Comparison of ENCODE assay signal across 8 cellular contexts in the genomic region with DNA sequence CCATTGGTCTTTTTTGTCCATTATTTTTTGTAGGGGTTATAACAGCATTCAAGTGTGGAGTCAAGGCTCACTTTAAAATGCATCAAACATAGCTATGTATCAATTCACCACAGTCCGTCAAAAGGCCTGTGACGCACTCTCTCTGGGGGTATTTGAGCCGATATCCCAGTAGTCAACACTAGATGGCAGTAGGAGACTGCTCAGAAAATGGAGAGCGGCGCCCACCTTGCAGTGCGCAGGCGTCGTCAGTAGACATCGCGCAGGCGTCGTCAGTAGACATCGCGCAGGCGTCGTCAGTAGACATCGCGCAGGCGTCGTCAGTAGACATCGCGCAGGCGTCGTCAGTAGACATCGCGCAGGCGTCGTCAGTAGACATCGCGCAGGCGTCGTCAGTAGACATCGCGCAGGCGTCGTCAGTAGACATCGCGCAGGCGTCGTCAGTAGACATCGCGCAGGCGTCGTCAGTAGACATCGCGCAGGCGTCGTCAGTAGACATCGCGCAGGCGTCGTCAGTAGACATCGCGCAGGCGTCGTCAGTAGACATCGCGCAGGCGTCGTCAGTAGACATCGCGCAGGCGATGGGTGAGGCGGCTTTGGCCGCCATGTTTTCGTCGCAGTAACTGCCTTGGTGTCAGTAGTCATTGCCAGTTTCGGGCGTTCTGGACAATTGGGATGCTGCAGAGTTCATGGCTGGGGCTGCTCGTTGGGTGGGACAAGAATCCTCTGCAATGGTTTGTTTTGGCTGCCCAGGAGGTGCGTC. TPM values are rescaled to one million over a fixed set of nuclear protein-coding genes. Genes with fewer than 3 reads are reported as not detected.
A peak's percentile ranks its signal among the peaks of the same experiment; 100 is the strongest.
DNase-seq lines count a peak whose midpoint lies in the region; ATAC-seq and TF ChIP-seq lines count a peak whose summit lies in the region.
"Not testable (repeated sequence)": the region's sequence is repeated elsewhere in the genome, so short reads cannot be mapped to it uniquely, and the experiment has no call there.

No MANE protein-coding gene starts in this region.

- not testable (repeated sequence) for H3K9me3 Mint-ChIP-seq in activated CD4-positive, alpha-beta T cell treated with anti-CD3 and anti-CD28 coated beads, Interleukin-2, amount 10 ng/mL, durations not matched to agents 7 days and 5 days; nephron

- not testable (repeated sequence) for TF ChIP-seq EP300 in stomach (IDR thresholded peaks at IDR 0.05)

- H3K9me3 ChIP-seq in HCT116 (ENCODE audit: control insufficient read depth in 1 of 2, insufficient read depth in 1 of 2, low read depth in 1 of 2, low read length in 2 of 2); right cardiac atrium (ENCODE audit: control insufficient read depth, low read length); stomach: not testable (repeated sequence)

- DNase-seq in CD1c-positive myeloid dendritic cell (ENCODE audit: extremely low spot score) (peak; percentile 57), NCI-H526 treated with DMSO at 0.1 percent for 48 hours (lab: John Stamatoyannopoulos, UW) (peak; percentile 25), choroid plexus epithelial cell (ENCODE audit: low read depth) (peak; percentile 79), right cardiac atrium (peak in 1 of 3 donors; percentile 25)
- DNase-seq in HCT116 (ENCODE audit: low read depth, low spot score); stomach: not testable (repeated sequence)
- DNase-seq in activated CD4-positive, alpha-beta T cell treated with anti-CD3 and anti-CD28 coated beads, Interleukin-2, amount 10 ng/mL, durations not matched to agents 7 days and 5 days, result peak; percentile 9

- intact Hi-C loops in HCT116 (cut with micrococcal nuclease), result loop anchor here (1.0 kb wide), 2 partner anchors 111 to 187 kb away; no protein-coding TSS in a partner anchor
- intact Hi-C loops in right cardiac atrium (cut with DNase I), result loop anchor here in 3 of 4 donors (2.0 to 5.0 kb wide), 3 partner anchors 51 to 184 kb away; no protein-coding TSS in a partner anchor
- intact Hi-C loops in stomach (cut with DNase I; ENCODE audit: low total_unique reads), result not testable (repeated sequence)

- H3K4me1 Mint-ChIP-seq in activated CD4-positive, alpha-beta T cell treated with anti-CD3 and anti-CD28 coated beads, Interleukin-2, amount 10 ng/mL, durations not matched to agents 7 days and 5 days; nephron: not testable (repeated sequence)

- H3K27ac ChIP-seq in HCT116 (ENCODE audit: low read depth, low read length); right cardiac atrium (ENCODE audit: low read length); stomach: not testable (repeated sequence)

- not testable (repeated sequence) for H3K4me3 Mint-ChIP-seq in activated CD4-positive, alpha-beta T cell treated with anti-CD3 and anti-CD28 coated beads, Interleukin-2, amount 10 ng/mL, durations not matched to agents 7 days and 5 days; nephron

- peaks cover 56% of the 10 kb centered on the region for H3K27me3 ChIP-seq in HCT116 (ENCODE audit: insufficient read depth, low read length)
- not testable (repeated sequence) for H3K27me3 ChIP-seq in right cardiac atrium (ENCODE audit: control insufficient read depth, insufficient read depth)
- H3K27me3 ChIP-seq in stomach, result peaks cover 8 to 81% (median 49%) of the 10 kb centered on the region in 3 donors

- H3K9me2 ChIP-seq in HCT116 (ENCODE audit: insufficient read depth), result not testable (repeated sequence)

- not testable (repeated sequence) for H3K4me2 ChIP-seq in HCT116 (ENCODE audit: low read length)

- not testable (repeated sequence) for H3K36me3 ChIP-seq in HCT116 (ENCODE audit: control insufficient read depth in 1 of 2, insufficient read depth in 2 of 2, low read length in 2 of 2); stomach

- H3K4me1 ChIP-seq in HCT116 (ENCODE audit: control insufficient read depth in 1 of 2, insufficient read depth in 2 of 2, low read length in 2 of 2) (peaks cover 8 to 15% of the 10 kb centered on the region in 2 experiments; a peak in 2 of 4 replicates), stomach (peaks cover 6 to 11% (median 9%) of the 10 kb centered on the region in 4 donors)
- H3K4me1 ChIP-seq in right cardiac atrium (ENCODE audit: control insufficient read depth, insufficient read depth, low read length), result not testable (repeated sequence)

- not testable (repeated sequence) for H3K79me2 ChIP-seq in HCT116 (ENCODE audit: insufficient read depth, low read length)

- RAD21 ChIA-PET in HCT116 (lab: Charles Lee; ENCODE audit: low non-redundant PET in 1 of 2, low total read pairs in 2 of 2, uncharacterized antibody in 2 of 2, unreplicated experiment in 2 of 2), result interaction anchor here (0.6 to 2.0 kb wide), 15 partner anchors 50 to 305 kb away, joined by 3 to 14 read pairs (median 3); no protein-coding TSS in a partner anchor

- ATAC-seq in HCT116 (peak; percentile 33), right cardiac atrium (peak; percentile 40 to 63)

- BruUV-seq in HCT116 (replicated peaks; lab: Mats Ljungman, UMichigan), result not testable (repeated sequence)

- not testable (repeated sequence) for TF ChIP-seq POLR2A in HCT116 (IDR thresholded peaks at IDR 0.05; ENCODE audit: borderline replicate concordance, extremely low read depth, insufficient read depth, insufficient read length); stomach (IDR thresholded peaks at IDR 0.05)

- CTCF ChIA-PET in HCT116 (lab: Charles Lee), result interaction anchor here (0.6 to 7.7 kb wide), 32 partner anchors 9 to 771 kb away, joined by 3 to 305 read pairs (median 4); a partner anchor contains a TSS
- CTCF ChIA-PET in activated CD4-positive, alpha-beta T cell treated with anti-CD3 and anti-CD28 coated beads, Interleukin-2, amount 10 ng/mL, durations not matched to agents 7 days and 5 days (lab: Charles Lee), result interaction anchor here (0.5 to 2.4 kb wide), 7 partner anchors 14 to 221 kb away, joined by 3 to 10 read pairs (median 3); a partner anchor contains a TSS

- TF ChIP-seq RAD21 in HCT116 (IDR thresholded peaks at IDR 0.05; ENCODE audit: low read depth), result peak; percentile 83

- 21% methylated on average over 40 of the region's 71 CpGs for WGBS in right cardiac atrium
- 21 to 37% (median 34%) methylated on average over 19 to 43 of the region's 71 CpGs for whole genome bisulfite sequencing in stomach, 5 donors

- not testable (repeated sequence) for H4K20me1 ChIP-seq in HCT116 (ENCODE audit: insufficient read depth)

- peak overlapping the region; percentile 77 for H2AFZ ChIP-seq in HCT116 (ENCODE audit: low read depth, low read length, poor library complexity, severe bottlenecking)

- H3K4me3 ChIP-seq in HCT116 (replicated peaks in 1 of 2; ENCODE audit: low read depth in 1 of 2, low read length in 2 of 2); choroid plexus epithelial cell (ENCODE audit: low read depth, low read length); right cardiac atrium (ENCODE audit: low read length); stomach: not testable (repeated sequence)

- POLR2A ChIA-PET in HCT116 (lab: Charles Lee), result interaction anchor here (0.8 to 0.9 kb wide), 2 partner anchors 51 to 184 kb away, joined by 3 to 4 read pairs; no protein-coding TSS in a partner anchor
- POLR2A ChIA-PET in activated CD4-positive, alpha-beta T cell treated with anti-CD3 and anti-CD28 coated beads, Interleukin-2, amount 10 ng/mL, durations not matched to agents 7 days and 5 days (lab: Charles Lee), result not testable (repeated sequence)

- not testable (repeated sequence) for H3K36me3 Mint-ChIP-seq in activated CD4-positive, alpha-beta T cell treated with anti-CD3 and anti-CD28 coated beads, Interleukin-2, amount 10 ng/mL, durations not matched to agents 7 days and 5 days (ENCODE audit: low read depth); nephron (ENCODE audit: low read depth)

- not testable (repeated sequence) for H3K9ac ChIP-seq in HCT116 (ENCODE audit: low read length)

- not testable (repeated sequence) for H3K27ac Mint-ChIP-seq in activated CD4-positive, alpha-beta T cell treated with anti-CD3 and anti-CD28 coated beads, Interleukin-2, amount 10 ng/mL, durations not matched to agents 7 days and 5 days; nephron

- peaks cover 72% of the 10 kb centered on the region for H3K27me3 Mint-ChIP-seq in activated CD4-positive, alpha-beta T cell treated with anti-CD3 and anti-CD28 coated beads, Interleukin-2, amount 10 ng/mL, durations not matched to agents 7 days and 5 days
- peaks cover 60% of the 10 kb centered on the region for H3K27me3 Mint-ChIP-seq in nephron (ENCODE audit: low read depth)

- TF ChIP-seq CTCF in HCT116 (IDR thresholded peaks at IDR 0.05 in 2 of 3, conservative IDR thresholded peaks at IDR 0.05 in 1 of 3; ENCODE audit: borderline replicate concordance in 1 of 3, insufficient read depth in 1 of 3, low read depth in 2 of 3, low read length in 2 of 3) (peak; percentile 63 to 78 (median 66)), choroid plexus epithelial cell (conservative IDR thresholded peaks at IDR 0.05; ENCODE audit: low read depth, low read length) (peak; percentile 68), nephron (IDR thresholded peaks at IDR 0.05; ENCODE audit: unreplicated experiment in 3 of 3) (peak; percentile 45 to 50 (median 48)), stomach (IDR thresholded peaks at IDR 0.05) (peak in 4 of 7 experiments; percentile 13 to 28 (median 18))

RNA-seq across cellular contexts. Expression of a gene that starts 38.0 kb away (rescaled TPM):
- total RNA-seq in HCT116 (2021; ENCODE audit: unreplicated experiment), result not detected
- not detected in 2 replicates for polyA plus RNA-seq in HCT116 (2012)
- total RNA-seq in activated CD4-positive, alpha-beta T cell treated with anti-CD3 and anti-CD28 coated beads, Interleukin-2, amount 10 ng/mL, durations not matched to agents 7 days and 5 days, result not detected
- not detected for total RNA-seq in right cardiac atrium
- polyA plus RNA-seq in right cardiac atrium, result not detected
- not detected for total RNA-seq in stomach
- under 1 TPM in 1 of 3 donors, not detected in 2; 0.15 TPM for polyA plus RNA-seq in stomach

RNA-seq across cellular contexts. Expression of a gene that starts 45.7 kb away (rescaled TPM):
- total RNA-seq in HCT116 (2021; ENCODE audit: unreplicated experiment) (not detected), right cardiac atrium (not detected), stomach (not detected)
- polyA plus RNA-seq in HCT116 (2012), result not detected in 2 replicates
- total RNA-seq in activated CD4-positive, alpha-beta T cell treated with anti-CD3 and anti-CD28 coated beads, Interleukin-2, amount 10 ng/mL, durations not matched to agents 7 days and 5 days, result not detected
- polyA plus RNA-seq in right cardiac atrium (not detected), stomach (not detected)

RNA-seq across cellular contexts. Expression of a gene that starts 55.9 kb away (rescaled TPM):
- not detected for total RNA-seq in HCT116 (2021; ENCODE audit: unreplicated experiment)
- polyA plus RNA-seq in HCT116 (2012), result not detected in 2 replicates
- total RNA-seq in activated CD4-positive, alpha-beta T cell treated with anti-CD3 and anti-CD28 coated beads, Interleukin-2, amount 10 ng/mL, durations not matched to agents 7 days and 5 days, result not detected
- not detected for total RNA-seq in right cardiac atrium
- not detected for polyA plus RNA-seq in right cardiac atrium
- not detected for total RNA-seq in stomach
- 1 to 10 TPM in 1 of 3 donors, under 1 TPM in 1, not detected in 1; 0.56 to 3.5 TPM for polyA plus RNA-seq in stomach

Comparison
In these comparisons a context has a peak if more than half of its experiments do, and no peak if none do; other contexts are left out.
1. CTCF ChIP-seq: peak in every context shown above with its lines; median percentile 68 in choroid plexus epithelial cell; 66 in HCT116; 48 in nephron; 18 in stomach.